Comparison of ENCODE assay signal across 2 cellular contexts in the genomic region with DNA sequence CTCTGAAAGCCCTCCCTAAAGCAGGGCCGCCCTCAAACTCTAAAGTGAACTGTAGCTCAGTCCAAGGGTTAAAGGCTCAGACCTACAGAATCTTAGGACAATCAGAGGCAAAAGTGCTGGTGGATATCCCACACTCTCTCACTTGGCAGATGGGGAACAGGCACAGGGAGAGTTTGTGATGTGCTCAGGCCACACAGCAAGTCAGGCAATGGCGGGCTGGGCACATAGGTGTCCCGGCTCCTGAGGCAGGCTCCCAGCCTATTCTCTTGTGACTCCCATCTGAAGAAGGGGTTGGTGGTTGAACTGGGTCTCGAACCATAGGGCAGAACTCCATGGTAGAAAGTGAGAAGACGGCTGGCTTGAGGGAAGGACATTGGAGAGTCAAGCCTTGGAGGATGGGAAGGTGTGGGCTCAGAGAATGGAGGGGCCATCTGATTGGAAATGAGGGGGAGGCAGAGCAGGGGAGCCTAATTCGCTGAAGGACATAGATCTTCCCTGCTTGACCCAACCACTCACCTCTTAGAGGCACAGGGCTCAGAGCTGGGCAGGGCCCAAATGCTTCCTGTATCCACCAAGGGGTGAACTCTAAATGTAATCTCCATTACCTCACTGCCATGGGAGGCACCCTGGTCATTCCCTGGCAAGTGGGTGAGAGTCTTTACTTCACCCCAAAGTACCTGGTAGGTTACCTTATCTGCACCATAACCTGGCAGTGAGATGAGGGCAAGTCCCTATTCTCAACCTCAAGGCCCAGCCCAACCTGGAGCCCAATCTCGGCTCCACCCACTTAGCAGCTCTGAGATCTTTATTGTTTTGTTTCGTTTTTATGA.
TF ChIP-seq lines count a peak whose summit lies in the region.

No MANE protein-coding gene starts in this region.

TF ChIP-seq in WTC11, 78 proteins besides CTCF, POLR2A, EP300 and RAD21:
- TF ChIP-seq, protein P1, sequence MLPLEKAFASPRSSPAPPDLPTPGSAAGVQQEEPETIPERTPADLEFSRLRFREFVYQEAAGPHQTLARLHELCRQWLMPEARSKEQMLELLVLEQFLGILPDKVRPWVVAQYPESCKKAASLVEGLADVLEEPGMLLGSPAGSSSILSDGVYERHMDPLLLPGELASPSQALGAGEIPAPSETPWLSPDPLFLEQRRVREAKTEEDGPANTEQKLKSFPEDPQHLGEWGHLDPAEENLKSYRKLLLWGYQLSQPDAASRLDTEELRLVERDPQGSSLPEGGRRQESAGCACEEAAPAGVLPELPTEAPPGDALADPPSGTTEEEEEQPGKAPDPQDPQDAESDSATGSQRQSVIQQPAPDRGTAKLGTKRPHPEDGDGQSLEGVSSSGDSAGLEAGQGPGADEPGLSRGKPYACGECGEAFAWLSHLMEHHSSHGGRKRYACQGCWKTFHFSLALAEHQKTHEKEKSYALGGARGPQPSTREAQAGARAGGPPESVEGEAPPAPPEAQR (CRISPR knock-in tag; IDR thresholded peaks at IDR 0.05) = no peak
- TF ChIP-seq ZNF138 (CRISPR knock-in tag; conservative IDR thresholded peaks at IDR 0.05) = no peak
- TF ChIP-seq, protein P2, sequence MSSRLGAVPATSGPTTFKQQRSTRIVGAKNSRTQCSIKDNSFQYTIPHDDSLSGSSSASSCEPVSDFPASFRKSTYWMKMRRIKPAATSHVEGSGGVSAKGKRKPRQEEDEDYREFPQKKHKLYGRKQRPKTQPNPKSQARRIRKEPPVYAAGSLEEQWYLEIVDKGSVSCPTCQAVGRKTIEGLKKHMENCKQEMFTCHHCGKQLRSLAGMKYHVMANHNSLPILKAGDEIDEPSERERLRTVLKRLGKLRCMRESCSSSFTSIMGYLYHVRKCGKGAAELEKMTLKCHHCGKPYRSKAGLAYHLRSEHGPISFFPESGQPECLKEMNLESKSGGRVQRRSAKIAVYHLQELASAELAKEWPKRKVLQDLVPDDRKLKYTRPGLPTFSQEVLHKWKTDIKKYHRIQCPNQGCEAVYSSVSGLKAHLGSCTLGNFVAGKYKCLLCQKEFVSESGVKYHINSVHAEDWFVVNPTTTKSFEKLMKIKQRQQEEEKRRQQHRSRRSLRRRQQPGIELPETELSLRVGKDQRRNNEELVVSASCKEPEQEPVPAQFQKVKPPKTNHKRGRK (CRISPR knock-in tag; IDR thresholded peaks at IDR 0.05; ENCODE audit: borderline replicate concordance) = no peak
- no peak for TF ChIP-seq ZBTB21 (CRISPR knock-in tag; IDR thresholded peaks at IDR 0.05; ENCODE audit: borderline replicate concordance)
- no peak for TF ChIP-seq NFYB (CRISPR knock-in tag; conservative IDR thresholded peaks at IDR 0.05; ENCODE audit: low read depth)
- TF ChIP-seq GTF2I (CRISPR knock-in tag; conservative IDR thresholded peaks at IDR 0.05) = no peak
TF ChIP-seq in WTC11: peak in this region for 0.

TF ChIP-seq in SK-N-SH, 30 proteins besides CTCF, POLR2A, EP300 and RAD21:
- TF ChIP-seq MXI1 (IDR thresholded peaks at IDR 0.05; ENCODE audit: low read depth, low read length) = no peak
- TF ChIP-seq MEF2A (IDR thresholded peaks at IDR 0.05; ENCODE audit: borderline replicate concordance, low read depth) = no peak
- TF ChIP-seq, protein P3, sequence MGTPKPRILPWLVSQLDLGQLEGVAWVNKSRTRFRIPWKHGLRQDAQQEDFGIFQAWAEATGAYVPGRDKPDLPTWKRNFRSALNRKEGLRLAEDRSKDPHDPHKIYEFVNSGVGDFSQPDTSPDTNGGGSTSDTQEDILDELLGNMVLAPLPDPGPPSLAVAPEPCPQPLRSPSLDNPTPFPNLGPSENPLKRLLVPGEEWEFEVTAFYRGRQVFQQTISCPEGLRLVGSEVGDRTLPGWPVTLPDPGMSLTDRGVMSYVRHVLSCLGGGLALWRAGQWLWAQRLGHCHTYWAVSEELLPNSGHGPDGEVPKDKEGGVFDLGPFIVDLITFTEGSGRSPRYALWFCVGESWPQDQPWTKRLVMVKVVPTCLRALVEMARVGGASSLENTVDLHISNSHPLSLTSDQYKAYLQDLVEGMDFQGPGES (IDR thresholded peaks at IDR 0.05; ENCODE audit: low read depth, low read length) = no peak
- TF ChIP-seq NRF1 (IDR thresholded peaks at IDR 0.05; ENCODE audit: low read depth, low read length) = no peak
- TF ChIP-seq, protein P4, sequence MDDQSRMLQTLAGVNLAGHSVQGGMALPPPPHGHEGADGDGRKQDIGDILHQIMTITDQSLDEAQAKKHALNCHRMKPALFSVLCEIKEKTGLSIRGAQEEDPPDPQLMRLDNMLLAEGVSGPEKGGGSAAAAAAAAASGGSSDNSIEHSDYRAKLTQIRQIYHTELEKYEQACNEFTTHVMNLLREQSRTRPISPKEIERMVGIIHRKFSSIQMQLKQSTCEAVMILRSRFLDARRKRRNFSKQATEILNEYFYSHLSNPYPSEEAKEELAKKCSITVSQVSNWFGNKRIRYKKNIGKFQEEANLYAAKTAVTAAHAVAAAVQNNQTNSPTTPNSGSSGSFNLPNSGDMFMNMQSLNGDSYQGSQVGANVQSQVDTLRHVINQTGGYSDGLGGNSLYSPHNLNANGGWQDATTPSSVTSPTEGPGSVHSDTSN (IDR thresholded peaks at IDR 0.05) = no peak
- TF ChIP-seq ELF1 (IDR thresholded peaks at IDR 0.05) = no peak
- TF ChIP-seq FOSL2 (IDR thresholded peaks at IDR 0.05; ENCODE audit: borderline replicate concordance, low read depth) = no peak
- TF ChIP-seq JUND (IDR thresholded peaks at IDR 0.05) = no peak
- TF ChIP-seq, protein P5, sequence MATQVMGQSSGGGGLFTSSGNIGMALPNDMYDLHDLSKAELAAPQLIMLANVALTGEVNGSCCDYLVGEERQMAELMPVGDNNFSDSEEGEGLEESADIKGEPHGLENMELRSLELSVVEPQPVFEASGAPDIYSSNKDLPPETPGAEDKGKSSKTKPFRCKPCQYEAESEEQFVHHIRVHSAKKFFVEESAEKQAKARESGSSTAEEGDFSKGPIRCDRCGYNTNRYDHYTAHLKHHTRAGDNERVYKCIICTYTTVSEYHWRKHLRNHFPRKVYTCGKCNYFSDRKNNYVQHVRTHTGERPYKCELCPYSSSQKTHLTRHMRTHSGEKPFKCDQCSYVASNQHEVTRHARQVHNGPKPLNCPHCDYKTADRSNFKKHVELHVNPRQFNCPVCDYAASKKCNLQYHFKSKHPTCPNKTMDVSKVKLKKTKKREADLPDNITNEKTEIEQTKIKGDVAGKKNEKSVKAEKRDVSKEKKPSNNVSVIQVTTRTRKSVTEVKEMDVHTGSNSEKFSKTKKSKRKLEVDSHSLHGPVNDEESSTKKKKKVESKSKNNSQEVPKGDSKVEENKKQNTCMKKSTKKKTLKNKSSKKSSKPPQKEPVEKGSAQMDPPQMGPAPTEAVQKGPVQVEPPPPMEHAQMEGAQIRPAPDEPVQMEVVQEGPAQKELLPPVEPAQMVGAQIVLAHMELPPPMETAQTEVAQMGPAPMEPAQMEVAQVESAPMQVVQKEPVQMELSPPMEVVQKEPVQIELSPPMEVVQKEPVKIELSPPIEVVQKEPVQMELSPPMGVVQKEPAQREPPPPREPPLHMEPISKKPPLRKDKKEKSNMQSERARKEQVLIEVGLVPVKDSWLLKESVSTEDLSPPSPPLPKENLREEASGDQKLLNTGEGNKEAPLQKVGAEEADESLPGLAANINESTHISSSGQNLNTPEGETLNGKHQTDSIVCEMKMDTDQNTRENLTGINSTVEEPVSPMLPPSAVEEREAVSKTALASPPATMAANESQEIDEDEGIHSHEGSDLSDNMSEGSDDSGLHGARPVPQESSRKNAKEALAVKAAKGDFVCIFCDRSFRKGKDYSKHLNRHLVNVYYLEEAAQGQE (IDR thresholded peaks at IDR 0.05; ENCODE audit: low read depth, low read length) = no peak
